ENCODE assay signal across 22 cellular contexts in genomic region chr20:13904766-13905165, GRCh38.
DNase-seq lines count a peak whose midpoint lies in the region; ATAC-seq and TF ChIP-seq lines count a peak whose summit lies in the region.
"Had no signal": no experiment of that assay in that cellular context is flagged by ENCODE, and none has a peak within 500 bp of the region (broad histone marks: within the 10 kb centered on the region; RNA-seq: fewer than 3 reads in every experiment).

No MANE protein-coding gene starts in this region.

- no peaks in the 10 kb centered on the region for H3K79me2 ChIP-seq in GM23338 (replicated peaks; ENCODE audit: insufficient read depth)

- H3K27me3 ChIP-seq in GM23338 (ENCODE audit: insufficient read depth): no peaks in the 10 kb centered on the region
- H3K27me3 ChIP-seq: BLaER1 had no signal

- H3K36me3 ChIP-seq in GM23338 (ENCODE audit: insufficient read depth): no peaks in the 10 kb centered on the region
- H3K36me3 ChIP-seq: BE2C, BLaER1 had no signal

- H3K9me2 ChIP-seq in GM23338 (ENCODE audit: insufficient read depth): no peaks in the 10 kb centered on the region

- H3K27ac ChIP-seq in GM23338 (ENCODE audit: low read depth) (no peak overlapping the region), coronary artery (no peak overlapping the region)
- H3K27ac ChIP-seq: BLaER1 had no signal

- H3K4me2 ChIP-seq in GM23338: no peak overlapping the region
- H3K4me2 ChIP-seq: BLaER1 had no signal

- no peak for ATAC-seq in GM23338
- no peak for ATAC-seq in stimulated activated naive CD8-positive, alpha-beta T cell treated with anti-CD3 and anti-CD28 coated beads, Interleukin-15, Interleukin-2, amounts not matched to agents 100 U/mL and 50 U/mL, for 24 hours
- ATAC-seq: GM12878 had no signal

- H3K36me3 Mint-ChIP-seq in GM23338 (ENCODE audit: low read depth): no peaks in the 10 kb centered on the region
- H3K36me3 Mint-ChIP-seq: CD14-positive monocyte; CD4-positive, alpha-beta memory T cell; CD4-positive, CD25-positive, alpha-beta regulatory T cell had no signal

- no peaks in the 10 kb centered on the region for H3K27me3 Mint-ChIP-seq in GM23338 (ENCODE audit: insufficient read depth, low read depth, poor library complexity)
- H3K27me3 Mint-ChIP-seq: CD4-positive, CD25-positive, alpha-beta regulatory T cell had no signal

- H3F3A ChIP-seq in GM23338 (replicated peaks; ENCODE audit: low read depth): no peaks in the 10 kb centered on the region

- no peaks in the 10 kb centered on the region for H4K20me1 ChIP-seq in GM23338 (replicated peaks; ENCODE audit: insufficient read depth)
- H4K20me1 ChIP-seq: BLaER1 had no signal

- in situ Hi-C loops in SK-MEL-5 (cut with HindIII; ENCODE audit: low pct_unique_long_range_greater_than_20kb, low sequenced_read_pairs): no loop called here

- no peaks in the 10 kb centered on the region for H3K9me3 Mint-ChIP-seq in GM23338

- DNase-seq in GM23338 (ENCODE audit: low spot score) (no peak), SK-MEL-5 (ENCODE audit: low read depth, low spot score) (peak; percentile 90), islet precursor cell (no peak), coronary artery (ENCODE audit: low spot score) (no peak)
- no peak for DNase-seq in stimulated activated naive CD8-positive, alpha-beta T cell treated with anti-CD3 and anti-CD28 coated beads, Interleukin-15, Interleukin-2, amounts not matched to agents 100 U/mL and 50 U/mL, for 24 hours
- DNase-seq: 8988T; ACHN; BE2C; C1 segment of cervical spinal cord; CD4-positive, alpha-beta memory T cell; CD4-positive, CD25-positive, alpha-beta regulatory T cell; COR-L47; DMS 273 treated with DMSO at 0.1 percent for 48 hours; DMS153; DMS53; DMS79; DND-41; EL; GDM1 had no signal

- H3K27ac Mint-ChIP-seq in GM23338: no peak overlapping the region
- H3K27ac Mint-ChIP-seq: CD14-positive monocyte; CD4-positive, alpha-beta memory T cell; CD4-positive, CD25-positive, alpha-beta regulatory T cell had no signal

- H3K4me3 Mint-ChIP-seq in GM23338: no peak overlapping the region
- H3K4me3 Mint-ChIP-seq: CD14-positive monocyte; CD4-positive, alpha-beta memory T cell; CD4-positive, CD25-positive, alpha-beta regulatory T cell had no signal

- peak overlapping the region; percentile 29; the same call in 1 of the 2 replicates for H2AFZ ChIP-seq in GM23338

- no peaks in the 10 kb centered on the region for H3K4me1 Mint-ChIP-seq in GM23338
- H3K4me1 Mint-ChIP-seq: CD14-positive monocyte; CD4-positive, alpha-beta memory T cell; CD4-positive, CD25-positive, alpha-beta regulatory T cell had no signal

- TF ChIP-seq CTCF in GM23338 (conservative IDR thresholded peaks at IDR 0.05; ENCODE audit: low read depth in 2 of 2): no peak
- no peak for TF ChIP-seq CTCF in coronary artery (IDR thresholded peaks at IDR 0.05)

- H3K4me3 ChIP-seq in GM23338 (no peak overlapping the region), coronary artery (no peak overlapping the region)
- H3K4me3 ChIP-seq: BLaER1, GM12878 had no signal

- no peaks in the 10 kb centered on the region for H3K4me1 ChIP-seq in GM23338 (ENCODE audit: insufficient read depth)
- H3K4me1 ChIP-seq: BE2C, BLaER1 had no signal

TF ChIP-seq in GM23338, 12 proteins besides CTCF, POLR2A, EP300 and RAD21:
- TF ChIP-seq POLR2AphosphoS5 (IDR thresholded peaks at IDR 0.05; ENCODE audit: low read depth) (no peak), ZNF331 (CRISPR knock-in tag; IDR thresholded peaks at IDR 0.05; ENCODE audit: low read depth) (no peak), EZH2 (IDR thresholded peaks at IDR 0.05; ENCODE audit: low read depth, unreplicated experiment) (no peak), JUNB (IDR thresholded peaks at IDR 0.05; ENCODE audit: unreplicated experiment) (no peak), NANOG (IDR thresholded peaks at IDR 0.05; ENCODE audit: borderline replicate concordance) (no peak), CREB1 (CRISPR knock-in tag; IDR thresholded peaks at IDR 0.05; ENCODE audit: low read depth) (no peak), ZNF114 (CRISPR knock-in tag; IDR thresholded peaks at IDR 0.05) (no peak)
- TF ChIP-seq, protein P1, sequence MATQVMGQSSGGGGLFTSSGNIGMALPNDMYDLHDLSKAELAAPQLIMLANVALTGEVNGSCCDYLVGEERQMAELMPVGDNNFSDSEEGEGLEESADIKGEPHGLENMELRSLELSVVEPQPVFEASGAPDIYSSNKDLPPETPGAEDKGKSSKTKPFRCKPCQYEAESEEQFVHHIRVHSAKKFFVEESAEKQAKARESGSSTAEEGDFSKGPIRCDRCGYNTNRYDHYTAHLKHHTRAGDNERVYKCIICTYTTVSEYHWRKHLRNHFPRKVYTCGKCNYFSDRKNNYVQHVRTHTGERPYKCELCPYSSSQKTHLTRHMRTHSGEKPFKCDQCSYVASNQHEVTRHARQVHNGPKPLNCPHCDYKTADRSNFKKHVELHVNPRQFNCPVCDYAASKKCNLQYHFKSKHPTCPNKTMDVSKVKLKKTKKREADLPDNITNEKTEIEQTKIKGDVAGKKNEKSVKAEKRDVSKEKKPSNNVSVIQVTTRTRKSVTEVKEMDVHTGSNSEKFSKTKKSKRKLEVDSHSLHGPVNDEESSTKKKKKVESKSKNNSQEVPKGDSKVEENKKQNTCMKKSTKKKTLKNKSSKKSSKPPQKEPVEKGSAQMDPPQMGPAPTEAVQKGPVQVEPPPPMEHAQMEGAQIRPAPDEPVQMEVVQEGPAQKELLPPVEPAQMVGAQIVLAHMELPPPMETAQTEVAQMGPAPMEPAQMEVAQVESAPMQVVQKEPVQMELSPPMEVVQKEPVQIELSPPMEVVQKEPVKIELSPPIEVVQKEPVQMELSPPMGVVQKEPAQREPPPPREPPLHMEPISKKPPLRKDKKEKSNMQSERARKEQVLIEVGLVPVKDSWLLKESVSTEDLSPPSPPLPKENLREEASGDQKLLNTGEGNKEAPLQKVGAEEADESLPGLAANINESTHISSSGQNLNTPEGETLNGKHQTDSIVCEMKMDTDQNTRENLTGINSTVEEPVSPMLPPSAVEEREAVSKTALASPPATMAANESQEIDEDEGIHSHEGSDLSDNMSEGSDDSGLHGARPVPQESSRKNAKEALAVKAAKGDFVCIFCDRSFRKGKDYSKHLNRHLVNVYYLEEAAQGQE (IDR thresholded peaks at IDR 0.05; ENCODE audit: unreplicated experiment): no peak
- TF ChIP-seq, protein P2, sequence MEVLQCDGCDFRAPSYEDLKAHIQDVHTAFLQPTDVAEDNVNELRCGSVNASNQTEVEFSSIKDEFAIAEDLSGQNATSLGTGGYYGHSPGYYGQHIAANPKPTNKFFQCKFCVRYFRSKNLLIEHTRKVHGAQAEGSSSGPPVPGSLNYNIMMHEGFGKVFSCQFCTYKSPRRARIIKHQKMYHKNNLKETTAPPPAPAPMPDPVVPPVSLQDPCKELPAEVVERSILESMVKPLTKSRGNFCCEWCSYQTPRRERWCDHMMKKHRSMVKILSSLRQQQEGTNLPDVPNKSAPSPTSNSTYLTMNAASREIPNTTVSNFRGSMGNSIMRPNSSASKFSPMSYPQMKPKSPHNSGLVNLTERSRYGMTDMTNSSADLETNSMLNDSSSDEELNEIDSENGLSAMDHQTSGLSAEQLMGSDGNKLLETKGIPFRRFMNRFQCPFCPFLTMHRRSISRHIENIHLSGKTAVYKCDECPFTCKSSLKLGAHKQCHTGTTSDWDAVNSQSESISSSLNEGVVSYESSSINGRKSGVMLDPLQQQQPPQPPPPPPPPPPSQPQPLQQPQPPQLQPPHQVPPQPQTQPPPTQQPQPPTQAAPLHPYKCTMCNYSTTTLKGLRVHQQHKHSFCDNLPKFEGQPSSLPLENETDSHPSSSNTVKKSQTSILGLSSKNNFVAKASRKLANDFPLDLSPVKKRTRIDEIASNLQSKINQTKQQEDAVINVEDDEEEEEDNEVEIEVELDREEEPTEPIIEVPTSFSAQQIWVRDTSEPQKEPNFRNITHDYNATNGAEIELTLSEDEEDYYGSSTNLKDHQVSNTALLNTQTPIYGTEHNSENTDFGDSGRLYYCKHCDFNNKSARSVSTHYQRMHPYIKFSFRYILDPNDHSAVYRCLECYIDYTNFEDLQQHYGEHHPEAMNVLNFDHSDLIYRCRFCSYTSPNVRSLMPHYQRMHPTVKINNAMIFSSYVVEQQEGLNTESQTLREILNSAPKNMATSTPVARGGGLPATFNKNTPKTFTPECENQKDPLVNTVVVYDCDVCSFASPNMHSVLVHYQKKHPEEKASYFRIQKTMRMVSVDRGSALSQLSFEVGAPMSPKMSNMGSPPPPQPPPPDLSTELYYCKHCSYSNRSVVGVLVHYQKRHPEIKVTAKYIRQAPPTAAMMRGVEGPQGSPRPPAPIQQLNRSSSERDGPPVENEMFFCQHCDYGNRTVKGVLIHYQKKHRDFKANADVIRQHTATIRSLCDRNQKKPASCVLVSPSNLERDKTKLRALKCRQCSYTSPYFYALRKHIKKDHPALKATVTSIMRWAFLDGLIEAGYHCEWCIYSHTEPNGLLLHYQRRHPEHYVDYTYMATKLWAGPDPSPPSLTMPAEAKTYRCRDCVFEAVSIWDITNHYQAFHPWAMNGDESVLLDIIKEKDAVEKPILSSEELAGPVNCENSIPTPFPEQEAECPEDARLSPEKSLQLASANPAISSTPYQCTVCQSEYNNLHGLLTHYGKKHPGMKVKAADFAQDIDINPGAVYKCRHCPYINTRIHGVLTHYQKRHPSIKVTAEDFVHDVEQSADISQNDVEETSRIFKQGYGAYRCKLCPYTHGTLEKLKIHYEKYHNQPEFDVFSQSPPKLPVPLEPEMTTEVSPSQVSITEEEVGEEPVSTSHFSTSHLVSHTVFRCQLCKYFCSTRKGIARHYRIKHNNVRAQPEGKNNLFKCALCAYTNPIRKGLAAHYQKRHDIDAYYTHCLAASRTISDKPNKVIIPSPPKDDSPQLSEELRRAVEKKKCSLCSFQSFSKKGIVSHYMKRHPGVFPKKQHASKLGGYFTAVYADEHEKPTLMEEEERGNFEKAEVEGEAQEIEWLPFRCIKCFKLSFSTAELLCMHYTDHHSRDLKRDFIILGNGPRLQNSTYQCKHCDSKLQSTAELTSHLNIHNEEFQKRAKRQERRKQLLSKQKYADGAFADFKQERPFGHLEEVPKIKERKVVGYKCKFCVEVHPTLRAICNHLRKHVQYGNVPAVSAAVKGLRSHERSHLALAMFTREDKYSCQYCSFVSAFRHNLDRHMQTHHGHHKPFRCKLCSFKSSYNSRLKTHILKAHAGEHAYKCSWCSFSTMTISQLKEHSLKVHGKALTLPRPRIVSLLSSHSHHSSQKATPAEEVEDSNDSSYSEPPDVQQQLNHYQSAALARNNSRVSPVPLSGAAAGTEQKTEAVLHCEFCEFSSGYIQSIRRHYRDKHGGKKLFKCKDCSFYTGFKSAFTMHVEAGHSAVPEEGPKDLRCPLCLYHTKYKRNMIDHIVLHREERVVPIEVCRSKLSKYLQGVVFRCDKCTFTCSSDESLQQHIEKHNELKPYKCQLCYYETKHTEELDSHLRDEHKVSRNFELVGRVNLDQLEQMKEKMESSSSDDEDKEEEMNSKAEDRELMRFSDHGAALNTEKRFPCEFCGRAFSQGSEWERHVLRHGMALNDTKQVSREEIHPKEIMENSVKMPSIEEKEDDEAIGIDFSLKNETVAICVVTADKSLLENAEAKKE (CRISPR knock-in tag; IDR thresholded peaks at IDR 0.05): no peak
